ENCODE assay signal across 8 cellular contexts in the genomic region with DNA sequence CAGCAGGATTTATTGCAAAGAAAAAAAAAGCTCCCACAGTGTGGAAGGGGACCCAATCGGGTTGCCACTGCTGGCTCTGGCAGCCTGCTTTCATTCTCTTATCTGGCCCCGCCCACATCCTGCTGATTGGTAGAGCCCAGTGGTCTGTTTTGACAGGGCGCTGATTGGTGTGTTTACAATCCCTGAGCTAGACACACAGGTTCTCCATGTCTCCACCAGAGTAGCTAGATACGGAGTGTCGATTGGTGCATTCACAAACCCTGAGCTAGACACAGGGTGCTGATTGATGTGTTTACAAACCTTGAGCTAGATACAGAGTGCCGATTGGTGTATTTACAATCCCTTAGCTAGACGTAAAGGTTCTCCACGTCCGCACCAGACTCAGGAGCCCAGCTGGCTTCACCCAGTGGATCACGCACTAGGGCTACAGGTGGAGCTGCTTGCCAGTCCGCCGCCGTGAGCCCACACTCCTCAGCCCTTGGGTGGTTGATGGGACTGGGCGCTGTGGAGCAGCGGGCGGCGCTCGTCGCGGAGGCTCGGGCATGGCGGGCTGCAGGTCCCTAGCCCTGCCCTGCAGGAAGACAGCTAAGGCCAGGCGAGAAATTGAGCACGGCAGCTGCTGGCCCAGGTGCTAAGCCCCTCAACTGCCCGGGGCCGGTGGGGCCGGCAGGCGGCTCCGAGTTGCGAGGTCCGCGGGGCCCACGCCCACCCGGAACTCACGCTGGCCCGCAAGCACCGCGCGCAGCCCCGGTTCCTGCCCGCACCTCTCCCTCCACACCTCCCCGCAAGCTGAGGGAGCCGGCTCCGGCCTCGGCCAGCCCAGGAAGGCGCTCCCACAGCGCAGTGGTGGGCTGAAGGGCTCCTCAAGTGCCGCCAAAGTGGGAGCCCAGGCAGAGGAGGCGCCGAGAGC. TPM values are rescaled to one million over a fixed set of nuclear protein-coding genes. Genes with fewer than 3 reads are reported as not detected.
DNase-seq lines count a peak whose midpoint lies in the region; ATAC-seq and TF ChIP-seq lines count a peak whose summit lies in the region.
"Not testable (repeated sequence)": the region's sequence is repeated elsewhere in the genome, so short reads cannot be mapped to it uniquely, and the experiment has no call there.

No MANE protein-coding gene starts in this region.

- peaks cover 30 to 53% of the 10 kb centered on the region in 2 donors for H3K4me1 ChIP-seq in left lung
- not testable (repeated sequence) for H3K4me1 ChIP-seq in skeletal muscle satellite cell (ENCODE audit: control insufficient read depth, insufficient read depth, low read length)
- H3K4me1 ChIP-seq in thoracic aorta (ENCODE audit: control insufficient read depth in 1 of 2, low read depth in 2 of 2): peaks cover 26 to 40% of the 10 kb centered on the region in 2 donors

- peak overlapping the region; percentile 69 for H3K4me2 ChIP-seq in skeletal muscle satellite cell (ENCODE audit: low read length)

- DNase-seq in ELF-1 (ENCODE audit: low read depth, low spot score) (peak; percentile 38), NCI-H1417 treated with DMSO at 0.1 percent for 48 hours (lab: John Stamatoyannopoulos, UW) (peak; percentile 6), T-helper 2 cell (peak; percentile 30 to 87 (median 56)), left lung (peak; percentile 84 to 88), thoracic aorta (ENCODE audit: low spot score) (peak; percentile 31)
- DNase-seq in effector CD4-positive, alpha-beta T cell: peak; percentile 54

- H3K27me3 ChIP-seq in left lung; skeletal muscle satellite cell (ENCODE audit: control insufficient read depth, insufficient read depth, low read length); thoracic aorta (replicated peaks; ENCODE audit: insufficient read depth): not testable (repeated sequence)

- peaks cover 35% of the 10 kb centered on the region for H3K4me1 Mint-ChIP-seq in activated T-helper 17 cell treated with anti-CD3 and anti-CD28 coated beads, Interleukin-2, amount 50 U/mL, for 72 hours

- not testable (repeated sequence) for TF ChIP-seq CTCF in left lung (IDR thresholded peaks at IDR 0.05); thoracic aorta (IDR thresholded peaks at IDR 0.05)

- H3K9ac ChIP-seq in skeletal muscle satellite cell (ENCODE audit: low read depth, low read length): peak overlapping the region; percentile 75

- H3K27me3 Mint-ChIP-seq in activated T-helper 17 cell treated with anti-CD3 and anti-CD28 coated beads, Interleukin-2, amount 50 U/mL, for 72 hours: not testable (repeated sequence)

- peaks cover 17% of the 10 kb centered on the region for H3K36me3 Mint-ChIP-seq in activated T-helper 17 cell treated with anti-CD3 and anti-CD28 coated beads, Interleukin-2, amount 50 U/mL, for 72 hours (ENCODE audit: low read depth)

- ATAC-seq in activated T-helper 17 cell treated with anti-CD3 and anti-CD28 coated beads, Interleukin-2, amount 50 U/mL, for 72 hours (replicated peaks); thoracic aorta (ENCODE audit: insufficient number of reproducible peaks, low FRiP score, low read depth): not testable (repeated sequence)
- peak; percentile 13 for ATAC-seq in left lung

- peak overlapping the region; percentile 92 for H3K27ac Mint-ChIP-seq in activated T-helper 17 cell treated with anti-CD3 and anti-CD28 coated beads, Interleukin-2, amount 50 U/mL, for 72 hours

- intact Hi-C loops in left lung (cut with DNase I): not testable (repeated sequence)

- H3K9me3 Mint-ChIP-seq in activated T-helper 17 cell treated with anti-CD3 and anti-CD28 coated beads, Interleukin-2, amount 50 U/mL, for 72 hours: not testable (repeated sequence)

- H3K9me3 ChIP-seq in left lung; skeletal muscle satellite cell (replicated peaks; ENCODE audit: low read length); thoracic aorta: not testable (repeated sequence)

- H3K36me3 ChIP-seq in left lung; skeletal muscle satellite cell (ENCODE audit: insufficient read depth, low read length); thoracic aorta: not testable (repeated sequence)

- H3K27ac ChIP-seq in left lung (peak overlapping the region; percentile 91 to 94), thoracic aorta (peak overlapping the region; percentile 81 to 90)

- H3K4me3 ChIP-seq in left lung: peak overlapping the region; percentile 52 to 57
- peak overlapping the region; percentile 62 for H3K4me3 ChIP-seq in skeletal muscle satellite cell (ENCODE audit: low read length)
- peak overlapping the region; percentile 79 for H3K4me3 ChIP-seq in thoracic aorta

- peak overlapping the region; percentile 75 for H3K4me3 Mint-ChIP-seq in activated T-helper 17 cell treated with anti-CD3 and anti-CD28 coated beads, Interleukin-2, amount 50 U/mL, for 72 hours

RNA-seq across cellular contexts. Expression of gene CCT8, which starts 3.5 kb away (rescaled TPM):
- 100 to 1,000 TPM; 333 to 405 TPM for total RNA-seq in activated T-helper 17 cell treated with anti-CD3 and anti-CD28 coated beads, Interleukin-2, amount 50 U/mL, for 72 hours
- total RNA-seq in left lung (100 to 1,000 TPM; 111 to 149 TPM), thoracic aorta (100 to 1,000 TPM in 1 of 2 donors, 10 to 100 TPM in 1; 76.9 to 110 TPM)
- total RNA-seq in skeletal muscle satellite cell (2012; rRNA removed): 259 and 323 TPM in 2 replicates

RNA-seq across cellular contexts. Expression of gene USP16, which starts 52.5 kb away (rescaled TPM):
- total RNA-seq in activated T-helper 17 cell treated with anti-CD3 and anti-CD28 coated beads, Interleukin-2, amount 50 U/mL, for 72 hours: 10 to 100 TPM; 37.8 to 47.6 TPM
- 10 to 100 TPM; 28.0 to 31.9 TPM for total RNA-seq in left lung
- 31.2 and 32.7 TPM in 2 replicates for total RNA-seq in skeletal muscle satellite cell (2012; rRNA removed)
- total RNA-seq in thoracic aorta: 10 to 100 TPM; 34.5 to 38.9 TPM

RNA-seq across cellular contexts. Expression of gene MAP3K7CL, which starts 53.5 kb away (rescaled TPM):
- total RNA-seq in activated T-helper 17 cell treated with anti-CD3 and anti-CD28 coated beads, Interleukin-2, amount 50 U/mL, for 72 hours: 1 to 10 TPM; 3.2 to 9.5 TPM
- total RNA-seq in left lung (1 to 10 TPM; 5.0 to 7.7 TPM), thoracic aorta (10 to 100 TPM; 20.3 to 41.2 TPM)
- 9.1 and 14.2 TPM in 2 replicates for total RNA-seq in skeletal muscle satellite cell (2012; rRNA removed)

RNA-seq across cellular contexts. Expression of gene RWDD2B, which starts 57.8 kb away (rescaled TPM):
- 1 to 10 TPM; 4.9 to 9.7 TPM for total RNA-seq in activated T-helper 17 cell treated with anti-CD3 and anti-CD28 coated beads, Interleukin-2, amount 50 U/mL, for 72 hours
- total RNA-seq in left lung: 10 to 100 TPM; 16.8 to 17.7 TPM
- total RNA-seq in skeletal muscle satellite cell (2012; rRNA removed): 18.1 and 22.3 TPM in 2 replicates
- total RNA-seq in thoracic aorta: 10 to 100 TPM; 11.4 to 17.6 TPM

Comparison
In these comparisons a context has a peak if more than half of its experiments do, and no peak if none do; other contexts are left out.
1. DNase-seq: peak in every context shown above with its lines; median percentile 86 in left lung; 56 in T-helper 2 cell; 54 in effector CD4-positive, alpha-beta T cell; 38 in ELF-1; 31 in thoracic aorta; 6 in NCI-H1417 treated with DMSO at 0.1 percent for 48 hours.